20 cellular contexts compared by ENCODE assay signal in genomic region chr15:83290236-83290635, GRCh38. TPM values are rescaled to one million over a fixed set of nuclear protein-coding genes. Genes with fewer than 3 reads are reported as not detected.
"Had no signal": no experiment of that assay in that cellular context is flagged by ENCODE, and none has a peak within 500 bp of the region (broad histone marks: within the 10 kb centered on the region; RNA-seq: fewer than 3 reads in every experiment).

No MANE protein-coding gene starts in this region.

- ATAC-seq: left cardiac atrium; lower lobe of right lung; mucosa of descending colon; naive thymus-derived CD8-positive, alpha-beta T cell; right cardiac atrium had no signal

- H3K27ac ChIP-seq: coronary artery, dorsolateral prefrontal cortex, esophagus squamous epithelium, left ventricle myocardium inferior, lower lobe of right lung, ovary, stomach had no signal

- H3K4me1 ChIP-seq: left ventricle myocardium inferior, lower lobe of right lung, stomach had no signal

- H3K36me3 Mint-ChIP-seq: memory B cell had no signal

- H3K4me3 ChIP-seq: coronary artery, dorsolateral prefrontal cortex, esophagus squamous epithelium, left ventricle myocardium inferior, lower lobe of right lung, mucosa of descending colon, ovary, stomach had no signal

- H3K27me3 ChIP-seq: ovary had no signal

- H3K9me3 ChIP-seq: esophagus squamous epithelium, left ventricle myocardium inferior, lower lobe of right lung, mucosa of descending colon, ovary, stomach had no signal

- H3K36me3 ChIP-seq: esophagus squamous epithelium, left ventricle myocardium inferior, lower lobe of right lung, ovary, stomach had no signal

- H3K4me3 Mint-ChIP-seq: memory B cell; naive thymus-derived CD8-positive, alpha-beta T cell; neural crest cell had no signal

- DNase-seq: dorsolateral prefrontal cortex; effector CD8-positive, alpha-beta T cell; esophagus squamous epithelium; foreskin fibroblast; kidney; left cardiac atrium; left ventricle myocardium inferior; lower lobe of right lung; mucosa of descending colon; naive thymus-derived CD8-positive, alpha-beta T cell; ovary; right cardiac atrium; small intestine; stimulated activated CD4-positive, alpha-beta T cell treated with anti-CD3 and anti-CD28 coated beads, Interleukin-12 subunit alpha, Interleukin-12 subunit beta, amount 100 ng/mL, for 4 hours; stimulated activated naive CD4-positive, alpha-beta T cell; stomach; substantia nigra had no signal

- H3K27ac Mint-ChIP-seq: memory B cell; naive thymus-derived CD8-positive, alpha-beta T cell had no signal

- H3K4me1 Mint-ChIP-seq: memory B cell had no signal

RNA-seq across cellular contexts. Expression of gene BNC1, which starts 5.8 kb away (rescaled TPM):
- total RNA-seq: naive thymus-derived CD8-positive, alpha-beta T cell had no signal
- polyA plus RNA-seq: naive thymus-derived CD8-positive, alpha-beta T cell had no signal
